Comparison of ENCODE assay signal across 20 cellular contexts in the genomic region with DNA sequence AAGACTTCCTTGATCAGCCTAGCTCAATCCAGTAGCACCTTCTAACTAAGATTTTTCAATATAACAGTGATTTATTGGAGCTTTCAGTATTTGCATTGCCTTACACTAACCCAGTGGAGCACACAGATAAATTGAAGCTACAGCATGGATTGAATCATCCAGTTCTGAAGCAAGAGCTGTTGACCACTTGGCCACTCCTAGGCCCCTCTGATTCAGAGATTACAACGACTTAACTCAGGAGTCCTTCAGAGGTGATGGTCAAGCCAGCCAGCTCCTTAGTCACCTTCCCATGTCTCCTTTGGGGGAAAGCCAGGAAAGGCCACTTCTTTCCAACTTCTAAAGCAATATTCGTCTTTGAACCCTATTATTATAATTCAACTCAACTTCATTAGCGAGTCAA.
DNase-seq lines count a peak whose midpoint lies in the region; ATAC-seq and TF ChIP-seq lines count a peak whose summit lies in the region.
"Had no signal": no experiment of that assay in that cellular context is flagged by ENCODE, and none has a peak within 500 bp of the region (broad histone marks: within the 10 kb centered on the region; RNA-seq: fewer than 3 reads in every experiment).

No MANE protein-coding gene starts in this region.

- H3K4me1 ChIP-seq in IMR-90 (ENCODE audit: control insufficient read depth, insufficient read depth, low read length) (peaks cover 16% of the 10 kb centered on the region), mesenchymal stem cell (ENCODE audit: control insufficient read depth, insufficient read depth, low read depth, low read length) (peaks cover 6% of the 10 kb centered on the region)

- H2AFZ ChIP-seq in IMR-90 (replicated peaks; ENCODE audit: low read length, poor library complexity) (peak overlapping the region; percentile 27), mesenchymal stem cell (ENCODE audit: low read depth, low read length) (no peak overlapping the region)

- no peak overlapping the region for H3K4me3 ChIP-seq in IMR-90 (ENCODE audit: insufficient read depth, low read depth, low read length)
- H3K4me3 ChIP-seq in mesenchymal stem cell (ENCODE audit: insufficient read depth in 1 of 2, low read depth in 1 of 2, low read length in 2 of 2) = peak overlapping the region in 1 of 2 experiments; percentile 85

- in situ Hi-C loops in IMR-90 (cut with MboI; ENCODE audit: low sequenced_read_pairs) (loop anchor here (10.0 to 25.0 kb wide), 3 partner anchors 130 to 395 kb away; partner anchors contain the start of genes MAN1A2 and TENT5C), KBM-7 (cut with MboI; ENCODE audit: low pct_unique_long_range_greater_than_20kb, low sequenced_read_pairs) (no loop called here)

- no CpG with 5 or more reads among the region's 3 CpGs for WGBS in IMR-90 (ENCODE audit: extremely low coverage in 2 of 2, insufficient read length in 1 of 2), 2 experiments
- WGBS in mesenchymal stem cell = 79% methylated on average over 3 of the region's 3 CpGs

- no peaks in the 10 kb centered on the region for H3K36me3 ChIP-seq in IMR-90 (ENCODE audit: control insufficient read depth, insufficient read depth, low read length)
- no peaks in the 10 kb centered on the region for H3K36me3 ChIP-seq in mesenchymal stem cell (ENCODE audit: control insufficient read depth in 1 of 2, insufficient read depth in 2 of 2, low read depth in 1 of 2, low read length in 2 of 2)
- H3K36me3 ChIP-seq: esophagus squamous epithelium, stomach, tibial artery had no signal

- H3K27ac ChIP-seq in IMR-90 (ENCODE audit: insufficient read depth, low read length) (no peak overlapping the region), mesenchymal stem cell (ENCODE audit: low read length, poor library complexity, severe bottlenecking) (no peak overlapping the region)
- H3K27ac ChIP-seq: esophagus squamous epithelium, skin epidermis had no signal

- no peak overlapping the region for H2BK12ac ChIP-seq in mesenchymal stem cell (ENCODE audit: low read length in 2 of 2)

- H3K56ac ChIP-seq in IMR-90 (ENCODE audit: extremely low read depth, insufficient read depth, low read length) = no peak overlapping the region

- TF ChIP-seq CTCF in IMR-90 (conservative IDR thresholded peaks at IDR 0.05; ENCODE audit: low read depth, low read length) = no peak

- H2BK5ac ChIP-seq in IMR-90 (ENCODE audit: low read depth, low read length, poor library complexity, severe bottlenecking) (no peak overlapping the region), mesenchymal stem cell (ENCODE audit: low read depth, low read length, poor library complexity, severe bottlenecking) (no peak overlapping the region)

- H3K14ac ChIP-seq in IMR-90 (replicated peaks; ENCODE audit: low read depth, low read length) = peak overlapping the region; percentile 91
- no peak overlapping the region for H3K14ac ChIP-seq in mesenchymal stem cell (ENCODE audit: low read length in 2 of 2)

- H2AK9ac ChIP-seq in IMR-90 (replicated peaks; ENCODE audit: low read depth, low read length, poor library complexity) = peak overlapping the region; percentile 17

- H4K20me1 ChIP-seq in IMR-90 (ENCODE audit: insufficient read depth, low read length) = no peaks in the 10 kb centered on the region

- DNase-seq in EL = peak; percentile 45
- peak; percentile 81 for DNase-seq in IMR-90
- DNase-seq in amniotic epithelial cell (ENCODE audit: low read depth) = peak; percentile 82
- DNase-seq in mesenchymal stem cell = peak; percentile 42
- no peak for DNase-seq in NCI-H2227 treated with DMSO at 0.1 percent for 48 hours (lab: John Stamatoyannopoulos, UW)
- DNase-seq in KBM-7 = no peak
- DNase-seq: ACHN; activated CD8-positive, alpha-beta T cell treated with anti-CD3 and anti-CD28 coated beads, Interleukin-2, amount 10 ng/mL, durations not matched to agents 7 days and 5 days; activated effector memory CD4-positive, alpha-beta T cell treated with Interleukin-2 at 50 U/mL for 16 hours; activated naive CD8-positive, alpha-beta T cell treated with anti-CD3 and anti-CD28 coated beads, Interleukin-2, amount 10 ng/mL, durations not matched to agents 7 days and 5 days; DND-41; esophagus squamous epithelium; glutamatergic neuron; kidney; NCI-H748 treated with DMSO at 0.1 percent for 48 hours; stimulated activated CD8-positive, alpha-beta memory T cell treated with anti-CD3 and anti-CD28 coated beads, Interleukin-4, amount 100 ng/mL, for 48 hours; tibial artery had no signal

- intact Hi-C loops in IMR-90 (cut with micrococcal nuclease) = loop anchor here (1.0 to 10.0 kb wide), 8 partner anchors 138 to 693 kb away; partner anchors contain the start of genes MAN1A2, TENT5C and TTF2

- H4K91ac ChIP-seq in IMR-90 (ENCODE audit: insufficient read depth, low read depth, low read length) = peak overlapping the region; percentile 63
- no peak overlapping the region for H4K91ac ChIP-seq in mesenchymal stem cell (ENCODE audit: low read length)

- H3K18ac ChIP-seq in IMR-90 (ENCODE audit: low read depth, low read length) (no peak overlapping the region; the same call in 1 of the 2 replicates), mesenchymal stem cell (ENCODE audit: low read depth in 1 of 2, low read length in 2 of 2) (no peak overlapping the region)

- H2BK15ac ChIP-seq in IMR-90 (ENCODE audit: low read depth, low read length) (peak overlapping the region; percentile 96; the same call in 2 of the 3 replicates), mesenchymal stem cell (ENCODE audit: low read depth, poor library complexity, severe bottlenecking) (no peak overlapping the region)

- no peak for ATAC-seq in IMR-90 (ENCODE audit: low read depth)
- no peak for ATAC-seq in HG02981 (IDR thresholded peaks at IDR 0.05; ENCODE audit: unreplicated experiment)

- H2AK5ac ChIP-seq in IMR-90 (ENCODE audit: low read depth, low read length) (peak overlapping the region; percentile 87), mesenchymal stem cell (ENCODE audit: low read length, severe bottlenecking) (no peak overlapping the region)

- peak overlapping the region; percentile 96 for H2BK120ac ChIP-seq in IMR-90 (ENCODE audit: low read depth, low read length)
- no peak overlapping the region for H2BK120ac ChIP-seq in mesenchymal stem cell (ENCODE audit: low read depth, low read length)

- H3K9ac ChIP-seq in IMR-90 (ENCODE audit: low read depth, low read length) = no peak overlapping the region
- peak overlapping the region; percentile 79 for H3K9ac ChIP-seq in mesenchymal stem cell (ENCODE audit: low read length)

- TF ChIP-seq RAD21 in IMR-90 (IDR thresholded peaks at IDR 0.05; ENCODE audit: low read length) = no peak

- peaks cover 0 to 13% of the 10 kb centered on the region in 2 experiments; a peak in 2 of 4 replicates for H3K79me1 ChIP-seq in IMR-90 (ENCODE audit: low read depth in 1 of 2, low read length in 2 of 2)
- H3K79me1 ChIP-seq in mesenchymal stem cell (replicated peaks; ENCODE audit: low read length, poor library complexity, severe bottlenecking) = no peaks in the 10 kb centered on the region

- no peak for TF ChIP-seq POLR2A in IMR-90 (IDR thresholded peaks at IDR 0.05; ENCODE audit: low read depth, low read length)

- H4K5ac ChIP-seq in IMR-90 (ENCODE audit: low read depth, low read length) = no peak overlapping the region

- BruUV-seq in IMR-90 (replicated peaks; lab: Mats Ljungman, UMichigan) = no TSS peak

- dilution Hi-C loops in IMR-90 (cut with HindIII; ENCODE audit: low sequenced_read_pairs, unreplicated experiment) = no loop called here

- H3K9me3 ChIP-seq in IMR-90 (ENCODE audit: control insufficient read depth, insufficient read depth, low read length) = no peaks in the 10 kb centered on the region
- H3K9me3 ChIP-seq in mesenchymal stem cell (ENCODE audit: control insufficient read depth, low read length) = no peaks in the 10 kb centered on the region
- H3K9me3 ChIP-seq: esophagus squamous epithelium, stomach, tibial artery had no signal

- H3K4me2 ChIP-seq in IMR-90 (ENCODE audit: low read depth, low read length) (no peak overlapping the region), mesenchymal stem cell (ENCODE audit: low read length, poor library complexity, severe bottlenecking) (no peak overlapping the region)

- H3K27me3 ChIP-seq in IMR-90 (ENCODE audit: control insufficient read depth, insufficient read depth, low read length) = no peaks in the 10 kb centered on the region
- peaks cover 0 to 17% of the 10 kb centered on the region in 2 experiments for H3K27me3 ChIP-seq in mesenchymal stem cell (ENCODE audit: control insufficient read depth in 1 of 2, insufficient read depth in 1 of 2, low read length in 2 of 2)
- H3K27me3 ChIP-seq: stomach, tibial artery had no signal

- POLR2A ChIA-PET in IMR-90 (lab: Charles Lee; ENCODE audit: unreplicated experiment) = interaction anchor here (0.6 kb wide), 1 partner anchor 138 kb away, joined by 3 read pairs; no protein-coding TSS in a partner anchor

- H3K9me1 ChIP-seq in IMR-90 (ENCODE audit: insufficient read depth, low read length) = peaks cover 13% of the 10 kb centered on the region

- CTCF ChIA-PET in IMR-90 (lab: Yijun Ruan, JAX) = interaction anchor here (0.5 to 2.5 kb wide), 16 partner anchors 13 to 445 kb away, joined by 3 to 14 read pairs (median 3); partner anchors contain the start of gene TENT5C

- H3K4ac ChIP-seq in IMR-90 (ENCODE audit: low read depth, low read length) = peak overlapping the region; percentile 71
- H3K4ac ChIP-seq in mesenchymal stem cell (ENCODE audit: low read depth in 1 of 2, low read length in 2 of 2) = no peak overlapping the region

- peak overlapping the region; percentile 45 to 95; a peak in 3 of 4 replicates for H4K8ac ChIP-seq in IMR-90 (ENCODE audit: low read depth in 2 of 2, low read length in 2 of 2)
- no peak overlapping the region for H4K8ac ChIP-seq in mesenchymal stem cell (ENCODE audit: low read length)

- H2BK20ac ChIP-seq in IMR-90 (ENCODE audit: low read depth, low read length) = peak overlapping the region; percentile 89

- H3K23ac ChIP-seq in IMR-90 (ENCODE audit: low read depth, low read length) (peak overlapping the region; percentile 76; the same call in 1 of the 2 replicates), mesenchymal stem cell (ENCODE audit: low read length in 2 of 2) (no peak overlapping the region)

TF ChIP-seq in IMR-90, 13 proteins besides CTCF, POLR2A, EP300 and RAD21 (continues in another document):
- TF ChIP-seq, protein P1, sequence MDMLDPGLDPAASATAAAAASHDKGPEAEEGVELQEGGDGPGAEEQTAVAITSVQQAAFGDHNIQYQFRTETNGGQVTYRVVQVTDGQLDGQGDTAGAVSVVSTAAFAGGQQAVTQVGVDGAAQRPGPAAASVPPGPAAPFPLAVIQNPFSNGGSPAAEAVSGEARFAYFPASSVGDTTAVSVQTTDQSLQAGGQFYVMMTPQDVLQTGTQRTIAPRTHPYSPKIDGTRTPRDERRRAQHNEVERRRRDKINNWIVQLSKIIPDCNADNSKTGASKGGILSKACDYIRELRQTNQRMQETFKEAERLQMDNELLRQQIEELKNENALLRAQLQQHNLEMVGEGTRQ (IDR thresholded peaks at IDR 0.05; ENCODE audit: low read depth, low read length) = no peak
- TF ChIP-seq SMC3 (IDR thresholded peaks at IDR 0.05; ENCODE audit: low read depth, low read length) = 0 out of 2 replicates have a peak, but pooled peaks have one; percentile 1
- no peak for TF ChIP-seq MAFK (IDR thresholded peaks at IDR 0.05; ENCODE audit: low read depth, low read length)
- TF ChIP-seq CHD1 (IDR thresholded peaks at IDR 0.05; ENCODE audit: low read depth, low read length) = no peak
- no peak for TF ChIP-seq NFE2L2 (IDR thresholded peaks at IDR 0.05; ENCODE audit: low read depth, low read length)

Comparison
In these comparisons a context has a peak if more than half of its experiments do, and no peak if none do; other contexts are left out.
1. DNase-seq: peak in EL (single experiment), IMR-90 (single experiment), amniotic epithelial cell (single experiment) and mesenchymal stem cell (single experiment); none in NCI-H2227 treated with DMSO at 0.1 percent for 48 hours (single experiment) and KBM-7 (single experiment).